In genomic region chr4:96097040-96097607, GRCh38 we compare ENCODE assay signal across 1 cellular context.
TF ChIP-seq lines count a peak whose summit lies in the region.

No MANE protein-coding gene starts in this region.

TF ChIP-seq in GM23338, 12 proteins besides CTCF, POLR2A, EP300 and RAD21 (continued from another document):
- no peak for TF ChIP-seq REST (IDR thresholded peaks at IDR 0.05; ENCODE audit: unreplicated experiment)
- TF ChIP-seq JUNB (IDR thresholded peaks at IDR 0.05; ENCODE audit: unreplicated experiment): no peak
- TF ChIP-seq POLR2AphosphoS5 (IDR thresholded peaks at IDR 0.05; ENCODE audit: low read depth): no peak
- TF ChIP-seq EZH2 (IDR thresholded peaks at IDR 0.05; ENCODE audit: low read depth, unreplicated experiment): no peak
- TF ChIP-seq EZH2phosphoT487 (IDR thresholded peaks at IDR 0.05; ENCODE audit: unreplicated experiment): no peak
- no peak for TF ChIP-seq ZNF114 (CRISPR knock-in tag; IDR thresholded peaks at IDR 0.05)
- TF ChIP-seq ZNF331 (CRISPR knock-in tag; IDR thresholded peaks at IDR 0.05; ENCODE audit: low read depth): no peak
- no peak for TF ChIP-seq CREB1 (CRISPR knock-in tag; IDR thresholded peaks at IDR 0.05; ENCODE audit: low read depth)
- no peak for TF ChIP-seq ZNF462 (CRISPR knock-in tag; IDR thresholded peaks at IDR 0.05)
